ENCODE assay signal across 4 cellular contexts in genomic region chrX:55163171-55163570, GRCh38. TPM values are rescaled to one million over a fixed set of nuclear protein-coding genes. Genes with fewer than 3 reads are reported as not detected.
"Had no signal": no experiment of that assay in that cellular context is flagged by ENCODE, and none has a peak within 500 bp of the region (broad histone marks: within the 10 kb centered on the region; RNA-seq: fewer than 3 reads in every experiment).

No MANE protein-coding gene starts in this region.

- ATAC-seq: GM12878 had no signal

- DNase-seq: GDM1, GF-D8 had no signal

- H3K4me3 ChIP-seq: GM12878 had no signal

RNA-seq across cellular contexts. Expression of gene PAGE5, which starts 57.0 kb away (rescaled TPM):
- total RNA-seq: G401 had no signal
